Comparison of ENCODE assay signal across 1 cellular context in the genomic region with DNA sequence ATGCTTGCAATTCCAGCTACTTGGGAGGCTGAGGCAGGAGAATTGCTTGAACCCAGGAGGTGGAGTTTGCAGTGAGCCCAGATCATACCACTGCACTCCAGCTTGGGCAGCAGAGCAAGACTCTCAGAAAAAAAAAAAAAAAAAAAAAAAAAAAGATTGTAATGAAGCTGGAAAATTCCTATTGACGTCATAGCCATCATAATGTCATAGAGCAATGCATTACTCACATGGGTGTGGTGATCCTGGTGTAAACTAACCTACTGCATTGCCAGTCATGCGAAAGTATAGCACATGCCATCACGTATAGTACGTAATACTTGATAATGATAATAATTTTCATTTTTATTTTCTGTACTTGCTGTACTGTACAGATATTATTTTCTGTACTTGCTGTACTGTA.
TF ChIP-seq lines count a peak whose summit lies in the region.

No MANE protein-coding gene starts in this region.

TF ChIP-seq in SK-N-SH treated with all-trans-retinoic acid at 6 μM for 48 hours, 23 proteins besides CTCF, POLR2A, EP300 and RAD21 (continued from another document):
- no peak for TF ChIP-seq POU6F1 (CRISPR knock-in tag; IDR thresholded peaks at IDR 0.05; ENCODE audit: borderline replicate concordance, low read depth)
- TF ChIP-seq, protein P1, sequence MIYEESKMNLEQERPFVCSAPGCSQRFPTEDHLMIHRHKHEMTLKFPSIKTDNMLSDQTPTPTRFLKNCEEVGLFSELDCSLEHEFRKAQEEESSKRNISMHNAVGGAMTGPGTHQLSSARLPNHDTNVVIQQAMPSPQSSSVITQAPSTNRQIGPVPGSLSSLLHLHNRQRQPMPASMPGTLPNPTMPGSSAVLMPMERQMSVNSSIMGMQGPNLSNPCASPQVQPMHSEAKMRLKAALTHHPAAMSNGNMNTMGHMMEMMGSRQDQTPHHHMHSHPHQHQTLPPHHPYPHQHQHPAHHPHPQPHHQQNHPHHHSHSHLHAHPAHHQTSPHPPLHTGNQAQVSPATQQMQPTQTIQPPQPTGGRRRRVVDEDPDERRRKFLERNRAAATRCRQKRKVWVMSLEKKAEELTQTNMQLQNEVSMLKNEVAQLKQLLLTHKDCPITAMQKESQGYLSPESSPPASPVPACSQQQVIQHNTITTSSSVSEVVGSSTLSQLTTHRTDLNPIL (CRISPR knock-in tag; IDR thresholded peaks at IDR 0.05; ENCODE audit: low read depth): no peak
- no peak for TF ChIP-seq CSRNP3 (CRISPR knock-in tag; IDR thresholded peaks at IDR 0.05)
